2 cellular contexts compared by ENCODE assay signal in genomic region chr18:77102246-77103040, GRCh38.
TF ChIP-seq lines count a peak whose summit lies in the region.

No MANE protein-coding gene starts in this region.

TF ChIP-seq in liver, 16 proteins besides CTCF, POLR2A, EP300 and RAD21 (continued from another document):
- TF ChIP-seq, protein P1, sequence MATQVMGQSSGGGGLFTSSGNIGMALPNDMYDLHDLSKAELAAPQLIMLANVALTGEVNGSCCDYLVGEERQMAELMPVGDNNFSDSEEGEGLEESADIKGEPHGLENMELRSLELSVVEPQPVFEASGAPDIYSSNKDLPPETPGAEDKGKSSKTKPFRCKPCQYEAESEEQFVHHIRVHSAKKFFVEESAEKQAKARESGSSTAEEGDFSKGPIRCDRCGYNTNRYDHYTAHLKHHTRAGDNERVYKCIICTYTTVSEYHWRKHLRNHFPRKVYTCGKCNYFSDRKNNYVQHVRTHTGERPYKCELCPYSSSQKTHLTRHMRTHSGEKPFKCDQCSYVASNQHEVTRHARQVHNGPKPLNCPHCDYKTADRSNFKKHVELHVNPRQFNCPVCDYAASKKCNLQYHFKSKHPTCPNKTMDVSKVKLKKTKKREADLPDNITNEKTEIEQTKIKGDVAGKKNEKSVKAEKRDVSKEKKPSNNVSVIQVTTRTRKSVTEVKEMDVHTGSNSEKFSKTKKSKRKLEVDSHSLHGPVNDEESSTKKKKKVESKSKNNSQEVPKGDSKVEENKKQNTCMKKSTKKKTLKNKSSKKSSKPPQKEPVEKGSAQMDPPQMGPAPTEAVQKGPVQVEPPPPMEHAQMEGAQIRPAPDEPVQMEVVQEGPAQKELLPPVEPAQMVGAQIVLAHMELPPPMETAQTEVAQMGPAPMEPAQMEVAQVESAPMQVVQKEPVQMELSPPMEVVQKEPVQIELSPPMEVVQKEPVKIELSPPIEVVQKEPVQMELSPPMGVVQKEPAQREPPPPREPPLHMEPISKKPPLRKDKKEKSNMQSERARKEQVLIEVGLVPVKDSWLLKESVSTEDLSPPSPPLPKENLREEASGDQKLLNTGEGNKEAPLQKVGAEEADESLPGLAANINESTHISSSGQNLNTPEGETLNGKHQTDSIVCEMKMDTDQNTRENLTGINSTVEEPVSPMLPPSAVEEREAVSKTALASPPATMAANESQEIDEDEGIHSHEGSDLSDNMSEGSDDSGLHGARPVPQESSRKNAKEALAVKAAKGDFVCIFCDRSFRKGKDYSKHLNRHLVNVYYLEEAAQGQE (IDR thresholded peaks at IDR 0.05), result no peak
- TF ChIP-seq TAF1 (conservative IDR thresholded peaks at IDR 0.05) (no peak), EGR1 (IDR thresholded peaks at IDR 0.05; ENCODE audit: low read depth in 2 of 2) (no peak)

TF ChIP-seq in HepG2, 621 proteins besides CTCF, POLR2A, EP300 and RAD21 (continued from another document):
- TF ChIP-seq, protein P2, sequence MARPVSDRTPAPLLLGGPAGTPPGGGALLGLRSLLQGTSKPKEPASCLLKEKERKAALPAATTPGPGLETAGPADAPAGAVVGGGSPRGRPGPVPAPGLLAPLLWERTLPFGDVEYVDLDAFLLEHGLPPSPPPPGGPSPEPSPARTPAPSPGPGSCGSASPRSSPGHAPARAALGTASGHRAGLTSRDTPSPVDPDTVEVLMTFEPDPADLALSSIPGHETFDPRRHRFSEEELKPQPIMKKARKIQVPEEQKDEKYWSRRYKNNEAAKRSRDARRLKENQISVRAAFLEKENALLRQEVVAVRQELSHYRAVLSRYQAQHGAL (CRISPR knock-in tag; IDR thresholded peaks at IDR 0.05; ENCODE audit: not compliant biosample characterization), result no peak
